Comparison of ENCODE assay signal across 17 cellular contexts in the genomic region with DNA sequence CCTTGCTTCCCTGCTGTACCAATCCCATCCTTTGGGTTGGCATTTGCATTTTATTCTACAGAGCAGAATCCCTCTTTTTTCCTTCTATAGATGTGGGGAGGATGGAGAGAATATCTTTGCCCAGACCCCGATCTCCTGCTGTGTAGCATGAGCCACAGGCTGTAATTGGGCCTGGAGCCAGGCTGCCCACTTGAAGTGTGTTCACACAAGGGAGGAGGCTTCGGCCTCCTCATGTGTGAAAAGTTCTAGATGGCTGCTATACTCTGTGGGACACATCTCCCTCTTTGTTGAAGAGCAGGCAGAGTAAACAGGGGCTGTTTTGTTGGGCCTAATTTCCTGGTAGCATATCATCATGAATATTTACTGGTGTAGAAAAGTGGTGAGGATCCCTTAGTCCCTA.
"Had no signal": no experiment of that assay in that cellular context is flagged by ENCODE, and none has a peak within 500 bp of the region (broad histone marks: within the 10 kb centered on the region; RNA-seq: fewer than 3 reads in every experiment).

No MANE protein-coding gene starts in this region.

- H3K27ac Mint-ChIP-seq: activated CD4-positive, alpha-beta memory T cell treated with anti-CD3 and anti-CD28 coated beads, Interleukin-2, amount 10 ng/mL, durations not matched to agents 7 days and 5 days; activated naive CD4-positive, alpha-beta T cell treated with anti-CD3 and anti-CD28 coated beads for 36 hours; activated T-cell treated with anti-CD3 and anti-CD28 coated beads, Interleukin-2, amount 50 U/mL, for 24 hours; effector memory CD8-positive, alpha-beta T cell; immature natural killer cell; memory B cell; naive B cell; neural progenitor cell had no signal

- H3K27me3 Mint-ChIP-seq: activated CD4-positive, alpha-beta memory T cell treated with anti-CD3 and anti-CD28 coated beads, Interleukin-2, amount 10 ng/mL, durations not matched to agents 7 days and 5 days; activated T-cell treated with anti-CD3 and anti-CD28 coated beads, Interleukin-2, amount 50 U/mL, for 24 hours; effector memory CD8-positive, alpha-beta T cell; memory B cell; naive B cell; stimulated activated naive CD8-positive, alpha-beta T cell treated with anti-CD3 and anti-CD28 coated beads, Interleukin-15, amount 100 ng/mL, for 72 hours had no signal

- DNase-seq: activated CD4-positive, alpha-beta memory T cell treated with anti-CD3 and anti-CD28 coated beads, Interleukin-2, amount 10 ng/mL, durations not matched to agents 7 days and 5 days; activated CD4-positive, alpha-beta T cell treated with anti-CD3 and anti-CD28 coated beads for 1 hour; activated naive CD4-positive, alpha-beta T cell treated with anti-CD3 and anti-CD28 coated beads for 36 hours; activated T-cell treated with anti-CD3 and anti-CD28 coated beads, Interleukin-2, amount 50 U/mL, for 24 hours; body of pancreas; effector memory CD8-positive, alpha-beta T cell; immature natural killer cell; left ventricle myocardium superior; naive B cell; right lobe of liver; small intestine; stimulated activated CD4-positive, alpha-beta T cell treated with anti-CD3 and anti-CD28 coated beads, Interleukin-4, amount 100 ng/mL, for 1 hour; stimulated activated naive CD8-positive, alpha-beta T cell treated with anti-CD3 and anti-CD28 coated beads, Interleukin-15, amount 100 ng/mL, for 72 hours; upper lobe of right lung; WERI-Rb-1 had no signal

- ATAC-seq: body of pancreas; effector memory CD8-positive, alpha-beta T cell; left ventricle myocardium superior; right lobe of liver; stimulated activated naive CD8-positive, alpha-beta T cell treated with anti-CD3 and anti-CD28 coated beads, Interleukin-15, amount 100 ng/mL, for 72 hours; upper lobe of right lung had no signal

- H3K4me1 Mint-ChIP-seq: memory B cell, naive B cell, neural progenitor cell had no signal

- H3K4me3 Mint-ChIP-seq: activated CD4-positive, alpha-beta memory T cell treated with anti-CD3 and anti-CD28 coated beads, Interleukin-2, amount 10 ng/mL, durations not matched to agents 7 days and 5 days; activated naive CD4-positive, alpha-beta T cell treated with anti-CD3 and anti-CD28 coated beads for 36 hours; activated T-cell treated with anti-CD3 and anti-CD28 coated beads, Interleukin-2, amount 50 U/mL, for 24 hours; effector memory CD8-positive, alpha-beta T cell; immature natural killer cell; memory B cell; naive B cell; neural progenitor cell; stimulated activated naive CD8-positive, alpha-beta T cell treated with anti-CD3 and anti-CD28 coated beads, Interleukin-15, amount 100 ng/mL, for 72 hours had no signal
